Comparison of ENCODE assay signal across 25 cellular contexts in the genomic region with DNA sequence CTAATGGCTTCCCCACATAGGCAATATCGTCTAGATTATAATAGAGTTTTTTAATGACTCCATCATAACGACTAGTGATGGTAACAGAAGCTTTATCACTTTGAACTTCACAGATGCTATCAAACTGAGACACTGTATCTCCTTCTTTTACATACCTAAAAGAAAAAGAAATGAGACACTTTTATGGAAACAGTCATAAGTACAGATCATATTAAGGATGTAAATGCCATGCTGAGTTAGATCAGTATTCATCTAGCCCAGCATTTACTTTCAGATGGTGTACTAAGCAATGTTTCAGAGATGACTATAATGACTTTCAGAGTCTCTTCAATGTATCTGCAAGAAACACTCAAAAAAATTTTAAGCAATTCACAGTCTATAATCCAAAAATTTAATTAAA.
"Had no signal": no experiment of that assay in that cellular context is flagged by ENCODE, and none has a peak within 500 bp of the region (broad histone marks: within the 10 kb centered on the region; RNA-seq: fewer than 3 reads in every experiment).

No MANE protein-coding gene starts in this region.

- H3K4me3 Mint-ChIP-seq: activated CD4-positive, alpha-beta memory T cell treated with anti-CD3 and anti-CD28 coated beads for 36 hours; activated CD4-positive, alpha-beta T cell treated with anti-CD3 and anti-CD28 coated beads, Interleukin-2, amount 10 ng/mL, durations not matched to agents 24 days and 14 days; activated naive CD4-positive, alpha-beta T cell treated with anti-CD3 and anti-CD28 coated beads, Interleukin-2, amount 10 ng/mL, durations not matched to agents 7 days and 5 days; brain; central memory CD8-positive, alpha-beta T cell had no signal

- H3K27me3 Mint-ChIP-seq: activated CD4-positive, alpha-beta memory T cell treated with anti-CD3 and anti-CD28 coated beads for 36 hours; activated CD4-positive, alpha-beta T cell treated with anti-CD3 and anti-CD28 coated beads, Interleukin-2, amount 10 ng/mL, durations not matched to agents 24 days and 14 days; activated naive CD4-positive, alpha-beta T cell treated with anti-CD3 and anti-CD28 coated beads, Interleukin-2, amount 10 ng/mL, durations not matched to agents 7 days and 5 days; brain; central memory CD8-positive, alpha-beta T cell had no signal

- H3K9ac ChIP-seq: SK-N-SH had no signal

- H3K9me3 Mint-ChIP-seq: activated CD4-positive, alpha-beta memory T cell treated with anti-CD3 and anti-CD28 coated beads for 36 hours; activated CD4-positive, alpha-beta T cell treated with anti-CD3 and anti-CD28 coated beads, Interleukin-2, amount 10 ng/mL, durations not matched to agents 24 days and 14 days; activated naive CD4-positive, alpha-beta T cell treated with anti-CD3 and anti-CD28 coated beads, Interleukin-2, amount 10 ng/mL, durations not matched to agents 7 days and 5 days; activated T-helper 2 cell treated with anti-CD3 and anti-CD28 coated beads, Interferon-gamma antibody, Interleukin-2, Interleukin-4, amounts not matched to agents 10 μg/mL and 5 μg/mL and 100 μg/mL, durations not matched to agents 14 hours and 24 hours and 36 hours; brain; central memory CD8-positive, alpha-beta T cell had no signal

- H3K27ac ChIP-seq: Peyer's patch, RWPE1, SJCRH30, WERI-Rb-1 had no signal

- H3K9me3 ChIP-seq: Peyer's patch, SJCRH30, SK-N-SH had no signal

- H3K4me3 ChIP-seq: Peyer's patch, SJCRH30 had no signal

- DNase-seq: activated CD4-positive, alpha-beta memory T cell treated with anti-CD3 and anti-CD28 coated beads for 36 hours; activated CD4-positive, alpha-beta T cell treated with anti-CD3 and anti-CD28 coated beads, Interleukin-2, amount 10 ng/mL, durations not matched to agents 24 days and 14 days; activated CD4-positive, CD25-positive, alpha-beta regulatory T cell treated with anti-CD3 and anti-CD28 coated beads, Interleukin-2, amount 50 U/mL, for 72 hours; activated gamma-delta T cell treated with Interleukin-2 at 50 U/mL for 16 hours; activated naive CD4-positive, alpha-beta T cell treated with anti-CD3 and anti-CD28 coated beads, Interleukin-2, amount 10 ng/mL, durations not matched to agents 7 days and 5 days; amygdala; IMR-90; Kasumi-1; KBM-7; NCI-H1436 treated with DMSO at 0.1 percent for 48 hours; NCI-H187; NCI-H2081; NCI-H510A treated with DMSO at 0.1 percent for 48 hours; NCI-H69; NK-92 treated with Interleukin-12 subunit alpha and Interleukin-12 subunit beta, amount 100 ng/mL, for 24 hours; Peyer's patch; Right ventricle myocardium superior; SJCRH30; SK-N-SH; WERI-Rb-1 had no signal

- H3K4me2 ChIP-seq: SK-N-SH had no signal

- H3K4me1 Mint-ChIP-seq: activated naive CD4-positive, alpha-beta T cell treated with anti-CD3 and anti-CD28 coated beads, Interleukin-2, amount 10 ng/mL, durations not matched to agents 7 days and 5 days; brain; central memory CD8-positive, alpha-beta T cell had no signal

- H3K27ac Mint-ChIP-seq: activated CD4-positive, alpha-beta memory T cell treated with anti-CD3 and anti-CD28 coated beads for 36 hours; activated CD4-positive, alpha-beta T cell treated with anti-CD3 and anti-CD28 coated beads, Interleukin-2, amount 10 ng/mL, durations not matched to agents 24 days and 14 days; activated naive CD4-positive, alpha-beta T cell treated with anti-CD3 and anti-CD28 coated beads, Interleukin-2, amount 10 ng/mL, durations not matched to agents 7 days and 5 days; activated T-helper 2 cell treated with anti-CD3 and anti-CD28 coated beads, Interferon-gamma antibody, Interleukin-2, Interleukin-4, amounts not matched to agents 10 μg/mL and 5 μg/mL and 100 μg/mL, durations not matched to agents 14 hours and 24 hours and 36 hours had no signal

- FAIRE-seq: astrocyte had no signal

- H3K4me1 ChIP-seq: Peyer's patch, SJCRH30 had no signal

- H3K27me3 ChIP-seq: Peyer's patch, SJCRH30 had no signal
